Comparison of ENCODE assay signal across 8 cellular contexts in the genomic region with DNA sequence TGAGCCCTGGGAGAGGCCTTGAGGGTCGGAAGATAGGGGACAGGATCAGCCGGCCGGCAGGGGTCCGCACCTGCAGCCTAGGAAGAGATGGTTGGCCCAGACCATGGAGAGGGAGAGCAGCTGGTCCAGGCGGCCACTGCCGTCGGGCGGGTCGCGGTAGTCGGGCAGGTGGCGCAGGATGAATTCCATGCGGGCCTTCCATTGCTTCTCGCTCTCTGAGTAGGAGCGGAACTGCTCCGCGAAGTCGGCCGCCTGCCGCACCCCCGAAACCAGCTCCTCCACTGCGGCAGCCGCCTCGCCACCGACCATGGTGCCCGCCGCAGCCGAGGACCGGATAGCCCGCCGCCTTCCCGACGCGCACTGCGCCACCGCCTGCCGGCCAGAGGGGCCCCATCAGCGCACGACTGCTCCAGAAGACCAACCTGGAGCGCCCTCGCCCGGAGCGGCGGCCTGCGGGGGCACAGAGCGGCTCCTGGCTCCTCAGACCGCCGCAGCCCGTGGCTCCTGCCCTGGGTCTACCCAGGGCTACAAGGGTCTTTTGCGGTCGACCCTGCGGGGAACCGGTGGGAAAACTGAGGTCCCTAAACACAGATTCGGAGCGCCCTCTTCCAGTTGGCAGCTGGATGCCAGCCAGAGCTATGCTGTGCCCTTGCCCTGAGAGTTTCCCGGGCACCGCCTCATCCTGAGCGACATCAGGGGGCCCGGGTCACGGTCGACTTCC. TPM values are rescaled to one million over a fixed set of nuclear protein-coding genes. Genes with fewer than 3 reads are reported as not detected.
DNase-seq lines count a peak whose midpoint lies in the region; ATAC-seq, FAIRE-seq and TF ChIP-seq lines count a peak whose summit lies in the region.

A gene with protein sequence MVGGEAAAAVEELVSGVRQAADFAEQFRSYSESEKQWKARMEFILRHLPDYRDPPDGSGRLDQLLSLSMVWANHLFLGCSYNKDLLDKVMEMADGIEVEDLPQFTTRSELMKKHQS (minus strand): TSS at position 336 of the 721 bp plus-strand sequence. CDS start 27 bp downstream, at position 309.

- DNase-seq in GM19240 (ENCODE audit: insufficient read length, low spot score) (peak; percentile 94), NCI-H526 (lab: John Stamatoyannopoulos, UW) (peak; percentile 9 to 89), dedifferentiated amniotic fluid mesenchymal stem cell (ENCODE audit: extremely low spot score) (peak; percentile 70), HepG2 (ENCODE audit: low spot score) (peak; percentile 72)
- peak; percentile 78 to 85 for DNase-seq in activated CD4-positive, alpha-beta T cell treated with anti-CD3 and anti-CD28 coated beads, Interleukin-2, amount 50 U/mL, for 24 hours (ENCODE audit: low read depth in 1 of 2, low spot score in 1 of 2)
- DNase-seq in stimulated activated CD4-positive, alpha-beta T cell treated with anti-CD3 and anti-CD28 coated beads, Interleukin-4, amount 100 ng/mL, for 1 hour, result peak; percentile 91

- peak; percentile 85 to 90 for TF ChIP-seq POLR2A in HepG2 (IDR thresholded peaks at IDR 0.05; ENCODE audit: insufficient read depth in 1 of 2, low read depth in 2 of 2, low read length in 2 of 2)

- peak within 1 kb of the TSS; percentile 90 to 95 (median 94) for H3K4me3 ChIP-seq in HepG2 (replicated peaks in 1 of 3; ENCODE audit: insufficient read depth in 1 of 3, low read depth in 2 of 3, low read length in 3 of 3)

- H3K79me2 ChIP-seq in HepG2 (ENCODE audit: insufficient read depth, low read length), result peaks cover 26% of the 10 kb centered on the region

- TF ChIP-seq CTCF in C4-2B (conservative IDR thresholded peaks at IDR 0.05), result peak; percentile 96
- peak; percentile 94 for TF ChIP-seq CTCF in HepG2 (CRISPR knock-in tag; IDR thresholded peaks at IDR 0.05)

- peak in 1 of 2 experiments; percentile 43; a peak in 1 of 4 replicates for TF ChIP-seq EP300 in HepG2 (IDR thresholded peaks at IDR 0.05; ENCODE audit: low read depth in 2 of 2, low read length in 2 of 2)
- no peak; the same call in 1 of the 2 replicates for TF ChIP-seq EP300 in HepG2 (CRISPR knock-in tag; IDR thresholded peaks at IDR 0.05; ENCODE audit: borderline replicate concordance)

- peak; percentile 90 for TF ChIP-seq RAD21 in HepG2 (CRISPR knock-in tag; IDR thresholded peaks at IDR 0.05)

- peak within 1 kb of the TSS; percentile 83 for H3K27ac ChIP-seq in C4-2B
- H3K27ac ChIP-seq in HepG2 (ENCODE audit: extremely low read length, insufficient read depth, low read length), result peak within 1 kb of the TSS; percentile 96

- FAIRE-seq in HepG2 (lab: Jason Lieb, UNC), result no peak

- POLR2A ChIA-PET in HepG2 (lab: Yijun Ruan, JAX), result interaction anchor here (0.9 to 8.7 kb wide), 11 partner anchors 14 to 186 kb away, joined by 3 to 127 read pairs (median 5); a partner anchor contains a TSS

- in situ Hi-C loops in HepG2 (cut with HindIII; ENCODE audit: extremely low pct_ligation_motif_present, low pct_unique_long_range_greater_than_20kb), result loop anchor here (5.0 kb wide), 1 partner anchor 101 kb away; no protein-coding TSS in a partner anchor

- intact Hi-C loops in HepG2 (cut with micrococcal nuclease; ENCODE audit: unreplicated experiment), result loop anchor here (1.0 to 5.0 kb wide), 4 partner anchors 39 to 166 kb away; a partner anchor contains a TSS

- no TSS peak for BruUV-seq in HepG2 (replicated peaks; lab: Mats Ljungman, UMichigan)

- peaks cover 63% of the 10 kb centered on the region for H3K4me1 ChIP-seq in HepG2 (ENCODE audit: insufficient read depth, low read length)

- ATAC-seq in HG03457 (IDR thresholded peaks at IDR 0.05; ENCODE audit: unreplicated experiment) (peak; percentile 96), HepG2 (peak; percentile 92)

- H3K36me3 ChIP-seq in HepG2 (replicated peaks in 1 of 2; ENCODE audit: control insufficient read depth in 1 of 2, insufficient read depth in 2 of 2, low read length in 2 of 2), result no peaks in the 10 kb centered on the region; a peak in 2 of 5 replicates

- CTCF ChIA-PET in HepG2 (lab: Yijun Ruan, JAX; ENCODE audit: low intra/inter-chr PET ratio, low total read pairs), result interaction anchor here (1.5 to 2.1 kb wide), 2 partner anchors 100 to 166 kb away, joined by 11 to 12 read pairs; no protein-coding TSS in a partner anchor

- WGBS in HepG2 (ENCODE audit: low lambda C conversion rate), result 0% methylated on average over 15 of the region's 61 CpGs

- no peaks in the 10 kb centered on the region for H4K20me1 ChIP-seq in HepG2 (ENCODE audit: insufficient read depth, low read length)

- H3K4me2 ChIP-seq in HepG2 (ENCODE audit: low read depth, low read length), result peak within 1 kb of the TSS; percentile 94

- H3K27me3 ChIP-seq in HepG2 (ENCODE audit: control insufficient read depth in 1 of 2, insufficient read depth in 2 of 2, low read length in 2 of 2), result no peaks in the 10 kb centered on the region; a peak in 1 of 5 replicates

- no peak within 1 kb of the TSS for H2AFZ ChIP-seq in HepG2 (ENCODE audit: low read length)

- peak within 1 kb of the TSS; percentile 78 for H3K9ac ChIP-seq in HepG2 (ENCODE audit: insufficient read depth, low read depth, low read length)

- no peaks in the 10 kb centered on the region for H3K9me3 ChIP-seq in HepG2 (ENCODE audit: low read length)

TF ChIP-seq in HepG2, 621 proteins besides CTCF, POLR2A, EP300 and RAD21 (continues in another document):
- TF ChIP-seq, protein P1, sequence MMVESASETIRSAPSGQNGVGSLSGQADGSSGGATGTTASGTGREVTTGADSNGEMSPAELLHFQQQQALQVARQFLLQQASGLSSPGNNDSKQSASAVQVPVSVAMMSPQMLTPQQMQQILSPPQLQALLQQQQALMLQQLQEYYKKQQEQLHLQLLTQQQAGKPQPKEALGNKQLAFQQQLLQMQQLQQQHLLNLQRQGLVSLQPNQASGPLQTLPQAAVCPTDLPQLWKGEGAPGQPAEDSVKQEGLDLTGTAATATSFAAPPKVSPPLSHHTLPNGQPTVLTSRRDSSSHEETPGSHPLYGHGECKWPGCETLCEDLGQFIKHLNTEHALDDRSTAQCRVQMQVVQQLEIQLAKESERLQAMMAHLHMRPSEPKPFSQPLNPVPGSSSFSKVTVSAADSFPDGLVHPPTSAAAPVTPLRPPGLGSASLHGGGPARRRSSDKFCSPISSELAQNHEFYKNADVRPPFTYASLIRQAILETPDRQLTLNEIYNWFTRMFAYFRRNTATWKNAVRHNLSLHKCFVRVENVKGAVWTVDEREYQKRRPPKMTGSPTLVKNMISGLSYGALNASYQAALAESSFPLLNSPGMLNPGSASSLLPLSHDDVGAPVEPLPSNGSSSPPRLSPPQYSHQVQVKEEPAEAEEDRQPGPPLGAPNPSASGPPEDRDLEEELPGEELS (CRISPR knock-in tag; IDR thresholded peaks at IDR 0.05), result peak; percentile 80
- TF ChIP-seq NR2F6 (IDR thresholded peaks at IDR 0.05) (no peak), NR2F6 (CRISPR knock-in tag; IDR thresholded peaks at IDR 0.05) (peak; percentile 71), ZNF569 (CRISPR knock-in tag; IDR thresholded peaks at IDR 0.05; ENCODE audit: borderline replicate concordance) (peak; percentile 84; the same call in 1 of the 2 replicates), ZKSCAN8 (CRISPR knock-in tag; IDR thresholded peaks at IDR 0.05; ENCODE audit: borderline replicate concordance) (peak; percentile 90; the same call in 1 of the 2 replicates), ZNF232 (CRISPR knock-in tag; IDR thresholded peaks at IDR 0.05; ENCODE audit: borderline replicate concordance) (peak; percentile 70)
- TF ChIP-seq, protein P2, sequence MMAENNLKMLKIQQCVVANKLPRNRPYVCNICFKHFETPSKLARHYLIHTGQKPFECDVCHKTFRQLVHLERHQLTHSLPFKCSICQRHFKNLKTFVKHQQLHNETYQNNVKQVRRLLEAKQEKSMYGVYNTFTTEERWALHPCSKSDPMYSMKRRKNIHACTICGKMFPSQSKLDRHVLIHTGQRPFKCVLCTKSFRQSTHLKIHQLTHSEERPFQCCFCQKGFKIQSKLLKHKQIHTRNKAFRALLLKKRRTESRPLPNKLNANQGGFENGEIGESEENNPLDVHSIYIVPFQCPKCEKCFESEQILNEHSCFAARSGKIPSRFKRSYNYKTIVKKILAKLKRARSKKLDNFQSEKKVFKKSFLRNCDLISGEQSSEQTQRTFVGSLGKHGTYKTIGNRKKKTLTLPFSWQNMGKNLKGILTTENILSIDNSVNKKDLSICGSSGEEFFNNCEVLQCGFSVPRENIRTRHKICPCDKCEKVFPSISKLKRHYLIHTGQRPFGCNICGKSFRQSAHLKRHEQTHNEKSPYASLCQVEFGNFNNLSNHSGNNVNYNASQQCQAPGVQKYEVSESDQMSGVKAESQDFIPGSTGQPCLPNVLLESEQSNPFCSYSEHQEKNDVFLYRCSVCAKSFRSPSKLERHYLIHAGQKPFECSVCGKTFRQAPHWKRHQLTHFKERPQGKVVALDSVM (CRISPR knock-in tag; IDR thresholded peaks at IDR 0.05), result no peak; the same call in 1 of the 2 replicates

RNA-seq across cellular contexts. Expression of the gene that starts here (rescaled TPM):
- total RNA-seq in HepG2 (2016; rRNA removed; fragmentation: Illumina TruSeq; extraction: Trizol), result 46.5 and 51.2 TPM in 2 replicates
- total RNA-seq in HepG2 (2016; cell fraction: cytosol; rRNA removed; fragmentation: Illumina TruSeq; extraction: Trizol; ENCODE audit: low read depth), result 43.9 and 45.2 TPM in 2 replicates
- 51.0 and 57.6 TPM in 2 replicates for total RNA-seq in HepG2 (2016; cell fraction: insoluble cytoplasmic fraction; rRNA removed; fragmentation: Illumina TruSeq; extraction: Trizol)
- 82.5 and 85.3 TPM in 2 replicates for total RNA-seq in HepG2 (2016; cell fraction: membrane; rRNA removed; fragmentation: Illumina TruSeq; extraction: Trizol)
- total RNA-seq in HepG2 (2016; cell fraction: nucleus; rRNA removed; fragmentation: Illumina TruSeq; extraction: Trizol), result 16.1 and 18.5 TPM in 2 replicates
- polyA plus RNA-seq in HepG2 (2011; rRNA removed), result 13.5 and 17.4 TPM in 2 replicates
- polyA plus RNA-seq in HepG2 (2011; cell fraction: cytosol; rRNA removed), result 15.3 and 17.9 TPM in 2 replicates
- polyA plus RNA-seq in HepG2 (2011; cell fraction: nucleus; rRNA removed), result 3.4 and 4.0 TPM in 2 replicates
- polyA plus RNA-seq in HepG2 (2012), result 16.4 and 22.9 TPM in 2 replicates
- 45.6 and 53.1 TPM in 2 replicates for polyA plus RNA-seq in HepG2 (2016; cell fraction: cytosol; fragmentation: Illumina TruSeq; extraction: Trizol; ENCODE audit: low read depth)
- polyA plus RNA-seq in HepG2 (2016; cell fraction: insoluble cytoplasmic fraction; fragmentation: Illumina TruSeq; extraction: Trizol; ENCODE audit: low read depth), result 52.5 and 57.0 TPM in 2 replicates
- 72.1 and 73.9 TPM in 2 replicates for polyA plus RNA-seq in HepG2 (2016; cell fraction: membrane; fragmentation: Illumina TruSeq; extraction: Trizol; ENCODE audit: low read depth)
- polyA plus RNA-seq in HepG2 (2016; cell fraction: nucleus; fragmentation: Illumina TruSeq; extraction: Trizol; ENCODE audit: insufficient read depth, low read depth), result 25.5 and 28.1 TPM in 2 replicates
- 7.8 TPM in 2 replicates for polyA minus RNA-seq in HepG2 (2011; rRNA and poly(A)+ RNA removed; ENCODE audit: low replicate concordance)
- polyA minus RNA-seq in HepG2 (2011; cell fraction: cytosol; rRNA and poly(A)+ RNA removed), result 5.6 and 10.3 TPM in 2 replicates
- polyA minus RNA-seq in HepG2 (2011; cell fraction: nucleus; rRNA and poly(A)+ RNA removed), result 5.3 and 6.8 TPM in 2 replicates

Comparison
In these comparisons a context has a peak if more than half of its experiments do, and no peak if none do; other contexts are left out.
1. Peak in every context shown above with its lines: DNase-seq, ATAC-seq, H3K4me3 ChIP-seq and H3K27ac ChIP-seq.